Comparison of ENCODE assay signal across 1 cellular context in genomic region chr11:12183827-12184620, GRCh38.
TF ChIP-seq lines count a peak whose summit lies in the region.

No MANE protein-coding gene starts in this region.

TF ChIP-seq in SK-N-SH treated with all-trans-retinoic acid at 6 μM for 48 hours, 23 proteins besides CTCF, POLR2A, EP300 and RAD21 (continued from another document):
- TF ChIP-seq TCF4 (CRISPR knock-in tag; IDR thresholded peaks at IDR 0.05; ENCODE audit: borderline replicate concordance) (no peak), GLIS3 (CRISPR knock-in tag; IDR thresholded peaks at IDR 0.05) (no peak), ZFP3 (CRISPR knock-in tag; IDR thresholded peaks at IDR 0.05) (no peak)
